11 cellular contexts compared by ENCODE assay signal in the genomic region with DNA sequence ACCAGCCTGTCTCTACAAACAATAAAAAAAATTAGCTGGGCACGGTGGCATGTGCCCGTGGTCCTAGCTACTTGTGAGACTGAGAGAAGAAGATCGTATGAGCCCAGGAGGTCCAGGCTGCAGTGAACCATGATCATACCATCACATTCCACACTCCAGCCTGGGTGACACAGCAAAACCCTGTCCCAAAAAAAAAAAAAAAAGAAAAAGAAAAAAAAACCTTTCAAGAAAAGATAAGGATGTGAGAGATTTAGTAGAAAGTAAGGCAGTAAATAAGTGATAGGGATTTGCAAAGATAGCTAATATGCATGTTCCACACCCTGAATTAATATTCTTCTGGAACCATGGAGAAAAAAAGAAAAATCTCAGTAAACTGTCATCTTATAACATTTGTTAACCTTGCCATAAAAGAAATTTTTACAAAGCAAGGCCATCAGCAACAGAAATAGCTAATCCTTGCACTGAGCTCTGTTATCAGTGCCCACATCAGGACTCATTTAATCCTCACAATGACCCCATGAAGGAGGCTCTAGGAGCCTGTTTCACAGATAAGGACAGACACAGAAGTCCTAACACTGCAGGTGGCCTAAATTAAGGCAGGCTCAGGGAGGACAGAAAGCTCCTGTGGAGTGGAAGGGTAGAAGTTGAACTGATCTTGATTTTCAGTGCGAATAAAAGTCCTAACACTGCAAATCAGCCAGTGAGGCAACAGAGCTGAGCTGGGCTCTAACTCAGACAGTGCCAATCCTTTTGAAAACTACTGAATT. TPM values are rescaled to one million over a fixed set of nuclear protein-coding genes. Genes with fewer than 3 reads are reported as not detected.
DNase-seq lines count a peak whose midpoint lies in the region; ATAC-seq, FAIRE-seq and TF ChIP-seq lines count a peak whose summit lies in the region.
"Had no signal": no experiment of that assay in that cellular context is flagged by ENCODE, and none has a peak within 500 bp of the region (broad histone marks: within the 10 kb centered on the region; RNA-seq: fewer than 3 reads in every experiment).

No MANE protein-coding gene starts in this region.

- no peak for TF ChIP-seq EP300 in upper lobe of left lung (IDR thresholded peaks at IDR 0.05)

- H3K79me2 ChIP-seq in trophoblast cell (ENCODE audit: control insufficient read depth, insufficient read depth, low read length, poor library complexity) = peaks cover 53% of the 10 kb centered on the region

- H3K4me1 Mint-ChIP-seq in activated CD4-positive, alpha-beta T cell treated with anti-CD3 and anti-CD28 coated beads, Interleukin-2, amount 10 ng/mL, durations not matched to agents 24 days and 14 days = peaks cover 37% of the 10 kb centered on the region
- H3K4me1 Mint-ChIP-seq in endodermal cell = peaks cover 37% of the 10 kb centered on the region

- no peak overlapping the region for H2AFZ ChIP-seq in trophoblast cell (ENCODE audit: insufficient read depth, low read length, poor library complexity)

- H3K14ac ChIP-seq in trophoblast cell (ENCODE audit: low read length) = no peak overlapping the region

- no peak overlapping the region for H4K8ac ChIP-seq in trophoblast cell (ENCODE audit: low read depth, low read length)

- H3K27me3 ChIP-seq in endodermal cell (ENCODE audit: control insufficient read depth, insufficient read depth, low read length, poor library complexity, severe bottlenecking) (no peaks in the 10 kb centered on the region), trophoblast cell (ENCODE audit: insufficient read depth, low read length) (no peaks in the 10 kb centered on the region), upper lobe of left lung (no peaks in the 10 kb centered on the region)

- WGBS in endodermal cell (ENCODE audit: insufficient coverage in 1 of 2, insufficient read length in 1 of 2), 2 experiments = 83 to 93% methylated on average over 4 of the region's 4 CpGs
- no CpG with 5 or more reads among the region's 4 CpGs for WGBS in trophoblast cell (ENCODE audit: extremely low coverage, insufficient coverage, insufficient read length)
- 50 to 52% methylated on average over 4 of the region's 4 CpGs for WGBS in upper lobe of left lung, 2 donors

- no peaks in the 10 kb centered on the region for H3K79me1 ChIP-seq in trophoblast cell (ENCODE audit: low read length)

- peaks cover 3% of the 10 kb centered on the region for H3K4me1 ChIP-seq in endodermal cell (ENCODE audit: control insufficient read depth, insufficient read depth, low read length)
- peaks cover 3% of the 10 kb centered on the region in 2 experiments for H3K4me1 ChIP-seq in trophoblast cell (ENCODE audit: control insufficient read depth in 1 of 2, insufficient read depth in 2 of 2, low read length in 2 of 2)
- peaks cover 66 to 80% (median 79%) of the 10 kb centered on the region in 4 donors for H3K4me1 ChIP-seq in upper lobe of left lung

- peak overlapping the region; percentile 34 for H3K27ac Mint-ChIP-seq in activated CD4-positive, alpha-beta T cell treated with anti-CD3 and anti-CD28 coated beads, Interleukin-2, amount 10 ng/mL, durations not matched to agents 24 days and 14 days
- peak overlapping the region; percentile 83 for H3K27ac Mint-ChIP-seq in endodermal cell

- no peak overlapping the region for H3K9ac ChIP-seq in endodermal cell (ENCODE audit: extremely low read depth, low read length, poor library complexity, severe bottlenecking)
- no peak overlapping the region for H3K9ac ChIP-seq in trophoblast cell (ENCODE audit: low read length)

- H3K27ac ChIP-seq in endodermal cell (ENCODE audit: low read depth, low read length) (peak overlapping the region; percentile 3), trophoblast cell (ENCODE audit: low read depth, low read length) (no peak overlapping the region), upper lobe of left lung (peak overlapping the region in 1 of 4 donors; percentile 4)

- peak overlapping the region; percentile 96 for H3K4ac ChIP-seq in trophoblast cell (ENCODE audit: low read depth, low read length)

- H3K18ac ChIP-seq in trophoblast cell (ENCODE audit: low read length) = no peak overlapping the region

- no peak overlapping the region for H2BK5ac ChIP-seq in trophoblast cell (ENCODE audit: low read depth, low read length, poor library complexity)

- no peaks in the 10 kb centered on the region for H3K27me3 Mint-ChIP-seq in activated CD4-positive, alpha-beta T cell treated with anti-CD3 and anti-CD28 coated beads, Interleukin-2, amount 10 ng/mL, durations not matched to agents 24 days and 14 days
- H3K27me3 Mint-ChIP-seq in endodermal cell (ENCODE audit: insufficient read depth) = no peaks in the 10 kb centered on the region

- no peak overlapping the region for H4K12ac ChIP-seq in trophoblast cell (ENCODE audit: low read depth, low read length)

- peaks cover 27% of the 10 kb centered on the region for H3K36me3 ChIP-seq in endodermal cell (ENCODE audit: control insufficient read depth, insufficient read depth, low read length)
- H3K36me3 ChIP-seq in trophoblast cell (ENCODE audit: control insufficient read depth in 1 of 2, insufficient read depth in 2 of 2, low read length in 2 of 2) = peaks cover 8 to 10% of the 10 kb centered on the region in 2 experiments
- no peaks in the 10 kb centered on the region for H3K36me3 ChIP-seq in upper lobe of left lung

- intact Hi-C loops in activated CD4-positive, alpha-beta T cell treated with anti-CD3 and anti-CD28 coated beads, Interleukin-2, amount 10 ng/mL, durations not matched to agents 24 days and 14 days (cut with micrococcal nuclease) = no loop called here

- ATAC-seq in upper lobe of left lung (ENCODE audit: low FRiP score in 2 of 2) = no peak

- no peak overlapping the region for H3K4me3 Mint-ChIP-seq in activated CD4-positive, alpha-beta T cell treated with anti-CD3 and anti-CD28 coated beads, Interleukin-2, amount 10 ng/mL, durations not matched to agents 24 days and 14 days
- H3K4me3 Mint-ChIP-seq in endodermal cell = peak overlapping the region; percentile 36

- TF ChIP-seq POLR2A in upper lobe of left lung (IDR thresholded peaks at IDR 0.05) = no peak

- no peak overlapping the region for H2AK5ac ChIP-seq in trophoblast cell (ENCODE audit: low read length)

- no peak overlapping the region for H3K4me2 ChIP-seq in trophoblast cell (ENCODE audit: low read length)

- H3K36me3 Mint-ChIP-seq in activated CD4-positive, alpha-beta T cell treated with anti-CD3 and anti-CD28 coated beads, Interleukin-2, amount 10 ng/mL, durations not matched to agents 24 days and 14 days (ENCODE audit: low read depth) = peaks cover 31% of the 10 kb centered on the region
- H3K36me3 Mint-ChIP-seq in endodermal cell (ENCODE audit: low read depth) = peaks cover 26% of the 10 kb centered on the region

- H2BK120ac ChIP-seq in trophoblast cell (ENCODE audit: insufficient read depth, low read length, poor library complexity) = no peak overlapping the region

- TF ChIP-seq CTCF in endodermal cell (conservative IDR thresholded peaks at IDR 0.05) (no peak), upper lobe of left lung (IDR thresholded peaks at IDR 0.05) (no peak)

- H3K4me3 ChIP-seq in endodermal cell (ENCODE audit: low read length) (peak overlapping the region; percentile 20), trophoblast cell (ENCODE audit: low read depth, low read length) (no peak overlapping the region), upper lobe of left lung (no peak overlapping the region)
- H3K4me3 ChIP-seq: lung had no signal

- H4K91ac ChIP-seq in trophoblast cell (ENCODE audit: low read depth, low read length) = no peak overlapping the region

- DNase-seq in activated CD4-positive, alpha-beta T cell treated with anti-CD3 and anti-CD28 coated beads, Interleukin-2, amount 10 ng/mL, durations not matched to agents 24 days and 14 days = no peak
- no peak for DNase-seq in activated CD4-positive, alpha-beta T cell treated with anti-CD3 and anti-CD28 coated beads for 4 hours
- DNase-seq in RCC 7860 (ENCODE audit: low spot score) (no peak), endodermal cell (peak; percentile 71), trophoblast cell (peak in 1 of 2 donors; percentile 56), dermis blood vessel endothelial cell (no peak), anterior cingulate cortex (lab: John Stamatoyannopoulos, UW) (no peak), upper lobe of left lung (no peak)
- DNase-seq: NCI-H1436 had no signal

- H3K9me3 Mint-ChIP-seq in activated CD4-positive, alpha-beta T cell treated with anti-CD3 and anti-CD28 coated beads, Interleukin-2, amount 10 ng/mL, durations not matched to agents 24 days and 14 days = no peaks in the 10 kb centered on the region
- no peaks in the 10 kb centered on the region for H3K9me3 Mint-ChIP-seq in endodermal cell

- FAIRE-seq in RCC 7860 (lab: Jason Lieb, UNC) = peak; percentile 65

- H3K9me3 ChIP-seq in endodermal cell (ENCODE audit: control insufficient read depth, low read length) = no peaks in the 10 kb centered on the region
- H3K9me3 ChIP-seq in trophoblast cell (ENCODE audit: insufficient read depth, low read depth, low read length) = no peaks in the 10 kb centered on the region
- H3K9me3 ChIP-seq in upper lobe of left lung = no peaks in the 10 kb centered on the region

- no peak overlapping the region for H2BK12ac ChIP-seq in trophoblast cell (ENCODE audit: low read length)

- H3K23ac ChIP-seq in trophoblast cell (ENCODE audit: low read length) = no peak overlapping the region

RNA-seq across cellular contexts. Expression of gene GNB1, which starts 7.6 kb away (rescaled TPM):
- total RNA-seq in activated CD4-positive, alpha-beta T cell treated with anti-CD3 and anti-CD28 coated beads, Interleukin-2, amount 10 ng/mL, durations not matched to agents 24 days and 14 days = 403 and 422 TPM in 2 replicates
- total RNA-seq in endodermal cell (100 to 1,000 TPM; 369 to 371 TPM), dermis blood vessel endothelial cell (87.8 and 181 TPM in 2 replicates), upper lobe of left lung (100 to 1,000 TPM; 126 to 386 (median 173) TPM)
- 346 TPM for polyA plus RNA-seq in endodermal cell (2013, experiment 1 of 2)
- polyA plus RNA-seq in endodermal cell (2013, experiment 2 of 2) = 334 TPM
- 211 and 220 TPM in 2 replicates for polyA plus RNA-seq in trophoblast cell (2013)

RNA-seq across cellular contexts. Expression of gene CALML6, which starts 31.8 kb away (rescaled TPM):
- 0.59 TPM in 1 of 2 replicates, not detected in the other for total RNA-seq in activated CD4-positive, alpha-beta T cell treated with anti-CD3 and anti-CD28 coated beads, Interleukin-2, amount 10 ng/mL, durations not matched to agents 24 days and 14 days
- 1 to 10 TPM in 1 of 2 donors, under 1 TPM in 1; 0.89 to 1.4 TPM for total RNA-seq in endodermal cell
- polyA plus RNA-seq in endodermal cell (2013, experiment 1 of 2) = 0.32 TPM
- not detected for polyA plus RNA-seq in endodermal cell (2013, experiment 2 of 2)
- polyA plus RNA-seq in trophoblast cell (2013) = 0.19 and 0.25 TPM in 2 replicates
- 0.34 TPM in 1 of 2 replicates, not detected in the other for total RNA-seq in dermis blood vessel endothelial cell
- total RNA-seq in upper lobe of left lung = under 1 TPM in 3 of 6 donors, not detected in 3; 0.37 to 0.57 (median 0.39) TPM

RNA-seq across cellular contexts. Expression of gene TMEM52, which starts 35.8 kb away (rescaled TPM):
- 1.1 and 3.1 TPM in 2 replicates for total RNA-seq in activated CD4-positive, alpha-beta T cell treated with anti-CD3 and anti-CD28 coated beads, Interleukin-2, amount 10 ng/mL, durations not matched to agents 24 days and 14 days
- total RNA-seq in endodermal cell = 1 to 10 TPM; 6.0 to 6.3 TPM
- 5.5 TPM for polyA plus RNA-seq in endodermal cell (2013, experiment 1 of 2)
- 6.3 TPM for polyA plus RNA-seq in endodermal cell (2013, experiment 2 of 2)
- 3.7 and 4.1 TPM in 2 replicates for polyA plus RNA-seq in trophoblast cell (2013)
- total RNA-seq in dermis blood vessel endothelial cell = 0.37 TPM in 1 of 2 replicates, not detected in the other
- total RNA-seq in upper lobe of left lung = 1 to 10 TPM in 4 of 6 donors, under 1 TPM in 1, not detected in 1; 0.59 to 3.8 (median 2.7) TPM
- total RNA-seq: urinary bladder had no signal
